Comparison of ENCODE assay signal across 8 cellular contexts in genomic region chr14:21071225-21072041, GRCh38. TPM values are rescaled to one million over a fixed set of nuclear protein-coding genes. Genes with fewer than 3 reads are reported as not detected.
A peak's percentile ranks its signal among the peaks of the same experiment; 100 is the strongest.
DNase-seq lines count a peak whose midpoint lies in the region; ATAC-seq, FAIRE-seq and TF ChIP-seq lines count a peak whose summit lies in the region.

No MANE protein-coding gene starts in this region.

- BruUV-seq in K562 (replicated peaks; lab: Mats Ljungman, UMichigan), result no TSS peak

- CTCF ChIA-PET in GM10248 (lab: Yijun Ruan, JAX), result interaction anchor here (0.8 to 6.6 kb wide), 19 partner anchors 9 to 439 kb away, joined by 3 to 80 read pairs (median 6); partner anchors contain the start of genes TMEM253 and ZNF219
- CTCF ChIA-PET in K562 (lab: Yijun Ruan, JAX; ENCODE audit: low intra/inter-chr PET ratio), result interaction anchor here (1.9 kb wide), 1 partner anchor 21 kb away, joined by 10 read pairs; no protein-coding TSS in a partner anchor

- peak overlapping the region in 1 of 2 experiments; percentile 91; a peak in 2 of 4 replicates for H3K9ac ChIP-seq in K562 (ENCODE audit: insufficient read depth in 1 of 2, low read depth in 2 of 2, low read length in 2 of 2)

- intact Hi-C loops in K562 (cut with micrococcal nuclease) (no loop called here), prostate gland (cut with DNase I) (loop anchor here (2.0 kb wide), 1 partner anchor 33 kb away; no protein-coding TSS in a partner anchor)

- peaks cover 6% of the 10 kb centered on the region; the same call in 1 of the 2 replicates for H3K36me3 ChIP-seq in HAP-1 (replicated peaks)
- H3K36me3 ChIP-seq in MG63, result no peaks in the 10 kb centered on the region; the same call in 1 of the 2 replicates
- H3K36me3 ChIP-seq in K562 (ENCODE audit: control insufficient read depth, insufficient read depth, low read length), result no peaks in the 10 kb centered on the region
- H3K36me3 ChIP-seq in prostate gland, result no peaks in the 10 kb centered on the region

- DNase-seq in GM10248 (ENCODE audit: extremely low spot score) (peak; percentile 88), HAP-1 (ENCODE audit: low spot score in 2 of 2) (peak; percentile 50 to 83), MG63 (peak; percentile 90), SHP77 (lab: John Stamatoyannopoulos, UW) (peak; percentile 93 to 94), K562 (ENCODE audit: extremely low read depth in 1 of 4, low spot score in 3 of 4) (peak; percentile 58 to 76 (median 62)), hypothalamus (lab: John Stamatoyannopoulos, UW) (peak in 50 of 51 donors; percentile 28 to 88 (median 70)), prostate gland (ENCODE audit: low spot score) (peak; percentile 48)

- TF ChIP-seq EP300 in K562 (IDR thresholded peaks at IDR 0.05; ENCODE audit: low read length), result no peak

- WGBS in K562 (ENCODE audit: insufficient coverage, low coverage, missing lambda C conversion rate), result 16% methylated on average over 8 of the region's 37 CpGs
- WGBS in prostate gland, result 2% methylated on average over 37 of the region's 37 CpGs

- in situ Hi-C loops in HAP-1 (cut with MboI; ENCODE audit: low sequenced_read_pairs), result no loop called here
- in situ Hi-C loops in K562 (cut with MboI), result no loop called here

- H3K4me2 ChIP-seq in K562 (ENCODE audit: insufficient read depth, low read length), result peak overlapping the region; percentile 72

- POLR2A ChIA-PET in GM10248 (lab: Yijun Ruan, JAX), result interaction anchor here (1.2 kb wide), 1 partner anchor 30 kb away, joined by 4 read pairs; the partner anchor contains the start of gene TMEM253
- POLR2A ChIA-PET in K562 (lab: Yijun Ruan, JAX), result interaction anchor here (0.7 to 2.0 kb wide), 9 partner anchors 8 to 121 kb away, joined by 3 to 6 read pairs (median 4); no protein-coding TSS in a partner anchor

- FAIRE-seq in K562 (lab: Jason Lieb, UNC), result no peak

- no peaks in the 10 kb centered on the region for H4K20me1 ChIP-seq in K562 (replicated peaks; ENCODE audit: control insufficient read depth, insufficient read depth, low read length)

- no peak for TF ChIP-seq RAD21 in K562 (CRISPR knock-in tag; conservative IDR thresholded peaks at IDR 0.05 in 1 of 2, IDR thresholded peaks at IDR 0.05 in 1 of 2)

- H3K27me3 ChIP-seq in HAP-1 (ENCODE audit: low read depth), result peaks cover 3% of the 10 kb centered on the region
- H3K27me3 ChIP-seq in MG63, result no peaks in the 10 kb centered on the region
- no peaks in the 10 kb centered on the region for H3K27me3 ChIP-seq in K562 (ENCODE audit: control insufficient read depth in 2 of 2, insufficient read depth in 2 of 2, low read length in 2 of 2)
- H3K27me3 ChIP-seq in prostate gland (replicated peaks; ENCODE audit: insufficient read depth), result no peaks in the 10 kb centered on the region

- peaks cover 5% of the 10 kb centered on the region for H3K4me1 ChIP-seq in HAP-1
- H3K4me1 ChIP-seq in K562 (replicated peaks in 1 of 2; ENCODE audit: control insufficient read depth in 2 of 2, insufficient read depth in 2 of 2, low read length in 2 of 2), result peaks cover 2 to 41% of the 10 kb centered on the region in 2 experiments; a peak in 3 of 5 replicates
- peaks cover 15% of the 10 kb centered on the region for H3K4me1 ChIP-seq in prostate gland (replicated peaks)

- peak; percentile 72 for ATAC-seq in K562
- ATAC-seq in HG03025 (IDR thresholded peaks at IDR 0.05; ENCODE audit: low FRiP score, unreplicated experiment), result no peak

- no peak for TF ChIP-seq POLR2A in K562 (conservative IDR thresholded peaks at IDR 0.05)
- no peak for TF ChIP-seq POLR2A in prostate gland (IDR thresholded peaks at IDR 0.05)

- no peaks in the 10 kb centered on the region for H3K9me1 ChIP-seq in K562 (ENCODE audit: control insufficient read depth, insufficient read depth, low read length)

- no peaks in the 10 kb centered on the region; the same call in 2 of the 3 replicates for H3K79me2 ChIP-seq in K562 (ENCODE audit: control insufficient read depth, insufficient read depth, low read length)

- H2AFZ ChIP-seq in K562 (ENCODE audit: low read depth, low read length), result peak overlapping the region; percentile 60

- TF ChIP-seq CTCF in GM10248 (IDR thresholded peaks at IDR 0.05; ENCODE audit: control extremely low read depth, extremely low read depth, low read depth, missing control alignments), result no peak
- TF ChIP-seq CTCF in K562 (IDR thresholded peaks at IDR 0.05 in 2 of 3, conservative IDR thresholded peaks at IDR 0.05 in 1 of 3; ENCODE audit: insufficient read depth in 2 of 3, low read depth in 1 of 3, low read length in 3 of 3), result no peak
- TF ChIP-seq CTCF in prostate gland (IDR thresholded peaks at IDR 0.05), result peak in 1 of 4 experiments; percentile 4

- H3K9me3 ChIP-seq in HAP-1 (no peaks in the 10 kb centered on the region), MG63 (no peaks in the 10 kb centered on the region), K562 (replicated peaks; ENCODE audit: control insufficient read depth, insufficient read depth, low read depth, low read length) (no peaks in the 10 kb centered on the region), prostate gland (no peaks in the 10 kb centered on the region)

- H3K4me3 ChIP-seq in HAP-1 (peak overlapping the region; percentile 53), MG63 (peak overlapping the region; percentile 60), K562 (0 out of 2 replicates have a peak overlapping the region, but pooled peaks have one; percentile 13), prostate gland (peak overlapping the region; percentile 51 to 62)

- no peak overlapping the region; the same call in 2 of the 3 replicates for H3K27ac ChIP-seq in K562 (ENCODE audit: extremely low read depth, low read depth, low read length)
- peak overlapping the region; percentile 77 to 79 for H3K27ac ChIP-seq in prostate gland

RNA-seq across cellular contexts. Expression of gene ARHGEF40, which starts 1.3 kb away (rescaled TPM):
- total RNA-seq in MG63 (2014; rRNA removed; shearing (Covaris generic); ENCODE audit: low replicate concordance), result 9.1 and 10.0 TPM in 2 replicates
- total RNA-seq in K562 (2011; cell fraction: chromatin; rRNA removed; ENCODE audit: low replicate concordance), result 6.3 and 19.5 TPM in 2 replicates
- 8.9 and 9.8 TPM in 2 replicates for total RNA-seq in K562 (2011; cell fraction: nucleolus; rRNA removed)
- 7.5 and 9.5 TPM in 2 replicates for total RNA-seq in K562 (2011; cell fraction: nucleoplasm; rRNA removed)
- total RNA-seq in K562 (2014; rRNA removed), result 3.9 and 4.0 TPM in 2 replicates
- total RNA-seq in K562 (2014; rRNA removed; fragmentation: Illumina TruSeq; extraction: Trizol), result 2.3 and 2.9 TPM in 2 replicates
- 3.3 and 3.7 TPM in 2 replicates for total RNA-seq in K562 (2015; rRNA removed; fragmentation: Illumina TruSeq; extraction: Trizol)
- total RNA-seq in K562 (2021), result 4.6 and 6.3 TPM in 2 replicates
- polyA plus RNA-seq in K562 (2011; rRNA removed), result 3.8 and 4.0 TPM in 2 replicates
- polyA plus RNA-seq in K562 (2011; cell fraction: cytosol; rRNA removed), result 5.6 and 9.9 TPM in 2 replicates
- 18.5 and 28.6 TPM in 2 replicates for polyA plus RNA-seq in K562 (2011; cell fraction: nucleus; rRNA removed)
- polyA plus RNA-seq in K562 (2012), result 3.6 and 7.8 TPM in 2 replicates
- 4.6 and 5.0 TPM in 2 replicates for polyA plus RNA-seq in K562 (2014; fragmentation: Illumina TruSeq; extraction: Trizol)
- polyA plus RNA-seq in K562 (2014; fragmentation: Nextera tagmentation; extraction: Ambion mirVana), result under 1 TPM; 0.42 to 0.55 TPM
- 4.6 and 4.7 TPM in 2 replicates for polyA plus RNA-seq in K562 (2014; rRNA removed)
- 2.2 and 3.0 TPM in 2 replicates for polyA minus RNA-seq in K562 (2011; rRNA and poly(A)+ RNA removed)
- 1.8 and 2.2 TPM in 2 replicates for polyA minus RNA-seq in K562 (2011; cell fraction: cytosol; rRNA and poly(A)+ RNA removed)
- polyA minus RNA-seq in K562 (2011; cell fraction: nucleus; rRNA and poly(A)+ RNA removed), result 3.9 and 4.0 TPM in 2 replicates
- total RNA-seq in prostate gland, result 10 to 100 TPM; 12.4 to 37.7 TPM

RNA-seq across cellular contexts. Expression of gene RNASE8, which starts 13.8 kb away (rescaled TPM):
- not detected in 2 replicates for total RNA-seq in MG63 (2014; rRNA removed; shearing (Covaris generic); ENCODE audit: low replicate concordance)
- not detected in 2 replicates for total RNA-seq in K562 (2011; cell fraction: chromatin; rRNA removed; ENCODE audit: low replicate concordance)
- total RNA-seq in K562 (2011; cell fraction: nucleolus; rRNA removed), result not detected in 2 replicates
- not detected in 2 replicates for total RNA-seq in K562 (2011; cell fraction: nucleoplasm; rRNA removed)
- not detected in 2 replicates for total RNA-seq in K562 (2014; rRNA removed)
- not detected in 2 replicates for total RNA-seq in K562 (2014; rRNA removed; fragmentation: Illumina TruSeq; extraction: Trizol)
- not detected in 2 replicates for total RNA-seq in K562 (2015; rRNA removed; fragmentation: Illumina TruSeq; extraction: Trizol)
- total RNA-seq in K562 (2021), result not detected in 2 replicates
- polyA plus RNA-seq in K562 (2011; rRNA removed), result not detected in 2 replicates
- polyA plus RNA-seq in K562 (2011; cell fraction: cytosol; rRNA removed), result not detected in 2 replicates
- not detected in 2 replicates for polyA plus RNA-seq in K562 (2011; cell fraction: nucleus; rRNA removed)
- not detected in 2 replicates for polyA plus RNA-seq in K562 (2012)
- polyA plus RNA-seq in K562 (2014; fragmentation: Illumina TruSeq; extraction: Trizol), result not detected in 2 replicates
- not detected for polyA plus RNA-seq in K562 (2014; fragmentation: Nextera tagmentation; extraction: Ambion mirVana)
- polyA plus RNA-seq in K562 (2014; rRNA removed), result not detected in 2 replicates
- polyA minus RNA-seq in K562 (2011; rRNA and poly(A)+ RNA removed), result not detected in 2 replicates
- polyA minus RNA-seq in K562 (2011; cell fraction: cytosol; rRNA and poly(A)+ RNA removed), result not detected in 2 replicates
- polyA minus RNA-seq in K562 (2011; cell fraction: nucleus; rRNA and poly(A)+ RNA removed), result not detected in 2 replicates
- total RNA-seq in prostate gland, result not detected

RNA-seq across cellular contexts. Expression of gene ZNF219, which starts 27.0 kb away (rescaled TPM):
- 14.4 and 33.3 TPM in 2 replicates for total RNA-seq in MG63 (2014; rRNA removed; shearing (Covaris generic); ENCODE audit: low replicate concordance)
- total RNA-seq in K562 (2011; cell fraction: chromatin; rRNA removed; ENCODE audit: low replicate concordance), result 10.9 and 15.3 TPM in 2 replicates
- total RNA-seq in K562 (2011; cell fraction: nucleolus; rRNA removed), result 9.5 TPM in 2 replicates
- 10.8 and 13.2 TPM in 2 replicates for total RNA-seq in K562 (2011; cell fraction: nucleoplasm; rRNA removed)
- 3.7 and 6.4 TPM in 2 replicates for total RNA-seq in K562 (2014; rRNA removed)
- total RNA-seq in K562 (2014; rRNA removed; fragmentation: Illumina TruSeq; extraction: Trizol), result 2.2 and 2.6 TPM in 2 replicates
- 4.1 and 4.3 TPM in 2 replicates for total RNA-seq in K562 (2015; rRNA removed; fragmentation: Illumina TruSeq; extraction: Trizol)
- total RNA-seq in K562 (2021), result 9.3 and 10.6 TPM in 2 replicates
- polyA plus RNA-seq in K562 (2011; rRNA removed), result 1.9 and 2.8 TPM in 2 replicates
- 2.7 and 15.0 TPM in 2 replicates for polyA plus RNA-seq in K562 (2011; cell fraction: cytosol; rRNA removed)
- polyA plus RNA-seq in K562 (2011; cell fraction: nucleus; rRNA removed), result 12.7 and 34.2 TPM in 2 replicates
- polyA plus RNA-seq in K562 (2012), result 5.6 and 6.2 TPM in 2 replicates
- polyA plus RNA-seq in K562 (2014; fragmentation: Illumina TruSeq; extraction: Trizol), result 2.6 and 3.1 TPM in 2 replicates
- under 1 TPM; 0.29 to 0.53 TPM for polyA plus RNA-seq in K562 (2014; fragmentation: Nextera tagmentation; extraction: Ambion mirVana)
- 7.7 and 7.8 TPM in 2 replicates for polyA plus RNA-seq in K562 (2014; rRNA removed)
- 2.0 and 3.0 TPM in 2 replicates for polyA minus RNA-seq in K562 (2011; rRNA and poly(A)+ RNA removed)
- polyA minus RNA-seq in K562 (2011; cell fraction: cytosol; rRNA and poly(A)+ RNA removed), result 2.1 and 3.3 TPM in 2 replicates
- 5.0 and 9.7 TPM in 2 replicates for polyA minus RNA-seq in K562 (2011; cell fraction: nucleus; rRNA and poly(A)+ RNA removed)
- 10 to 100 TPM; 56.8 to 89.8 TPM for total RNA-seq in prostate gland

RNA-seq across cellular contexts. Expression of gene RNASE7, which starts 29.3 kb away (rescaled TPM):
- not detected in 2 replicates for total RNA-seq in MG63 (2014; rRNA removed; shearing (Covaris generic); ENCODE audit: low replicate concordance)
- total RNA-seq in K562 (2011; cell fraction: chromatin; rRNA removed; ENCODE audit: low replicate concordance), result not detected in 2 replicates
- total RNA-seq in K562 (2011; cell fraction: nucleolus; rRNA removed), result not detected in 2 replicates
- total RNA-seq in K562 (2011; cell fraction: nucleoplasm; rRNA removed), result not detected in 2 replicates
- not detected in 2 replicates for total RNA-seq in K562 (2014; rRNA removed)
- total RNA-seq in K562 (2014; rRNA removed; fragmentation: Illumina TruSeq; extraction: Trizol), result not detected in 2 replicates
- not detected in 2 replicates for total RNA-seq in K562 (2015; rRNA removed; fragmentation: Illumina TruSeq; extraction: Trizol)
- not detected in 2 replicates for total RNA-seq in K562 (2021)
- not detected in 2 replicates for polyA plus RNA-seq in K562 (2011; rRNA removed)
- not detected in 2 replicates for polyA plus RNA-seq in K562 (2011; cell fraction: cytosol; rRNA removed)
- polyA plus RNA-seq in K562 (2011; cell fraction: nucleus; rRNA removed), result not detected in 2 replicates
- polyA plus RNA-seq in K562 (2012), result not detected in 2 replicates
- polyA plus RNA-seq in K562 (2014; fragmentation: Illumina TruSeq; extraction: Trizol), result not detected in 2 replicates
- polyA plus RNA-seq in K562 (2014; fragmentation: Nextera tagmentation; extraction: Ambion mirVana), result not detected
- polyA plus RNA-seq in K562 (2014; rRNA removed), result not detected in 2 replicates
- not detected in 2 replicates for polyA minus RNA-seq in K562 (2011; rRNA and poly(A)+ RNA removed)
- not detected in 2 replicates for polyA minus RNA-seq in K562 (2011; cell fraction: cytosol; rRNA and poly(A)+ RNA removed)
- not detected in 2 replicates for polyA minus RNA-seq in K562 (2011; cell fraction: nucleus; rRNA and poly(A)+ RNA removed)
- under 1 TPM in 1 of 2 donors, not detected in 1; 0.74 TPM for total RNA-seq in prostate gland

RNA-seq across cellular contexts. Expression of gene TMEM253, which starts 29.4 kb away (rescaled TPM):
- not detected in 2 replicates for total RNA-seq in MG63 (2014; rRNA removed; shearing (Covaris generic); ENCODE audit: low replicate concordance)
- 0.25 TPM in 1 of 2 replicates, not detected in the other for total RNA-seq in K562 (2011; cell fraction: chromatin; rRNA removed; ENCODE audit: low replicate concordance)
- total RNA-seq in K562 (2011; cell fraction: nucleolus; rRNA removed), result 0.33 TPM in 1 of 2 replicates, not detected in the other
- total RNA-seq in K562 (2011; cell fraction: nucleoplasm; rRNA removed), result 0.29 TPM in 1 of 2 replicates, not detected in the other
- 0.24 and 0.27 TPM in 2 replicates for total RNA-seq in K562 (2014; rRNA removed)
- total RNA-seq in K562 (2014; rRNA removed; fragmentation: Illumina TruSeq; extraction: Trizol), result 0.11 and 0.13 TPM in 2 replicates
- not detected in 2 replicates for total RNA-seq in K562 (2015; rRNA removed; fragmentation: Illumina TruSeq; extraction: Trizol)
- total RNA-seq in K562 (2021), result 0.18 and 0.20 TPM in 2 replicates
- 0.07 TPM in 1 of 2 replicates, not detected in the other for polyA plus RNA-seq in K562 (2011; rRNA removed)
- polyA plus RNA-seq in K562 (2011; cell fraction: cytosol; rRNA removed), result 0.13 TPM in 1 of 2 replicates, not detected in the other
- polyA plus RNA-seq in K562 (2011; cell fraction: nucleus; rRNA removed), result 0.13 and 0.46 TPM in 2 replicates
- polyA plus RNA-seq in K562 (2012), result 0.18 and 0.29 TPM in 2 replicates
- 0.21 and 0.45 TPM in 2 replicates for polyA plus RNA-seq in K562 (2014; fragmentation: Illumina TruSeq; extraction: Trizol)
- polyA plus RNA-seq in K562 (2014; fragmentation: Nextera tagmentation; extraction: Ambion mirVana), result under 1 TPM; 0.25 to 0.61 TPM
- polyA plus RNA-seq in K562 (2014; rRNA removed), result 0.23 TPM in 1 of 2 replicates, not detected in the other
- 0.15 TPM in 1 of 2 replicates, not detected in the other for polyA minus RNA-seq in K562 (2011; rRNA and poly(A)+ RNA removed)
- not detected in 2 replicates for polyA minus RNA-seq in K562 (2011; cell fraction: cytosol; rRNA and poly(A)+ RNA removed)
- polyA minus RNA-seq in K562 (2011; cell fraction: nucleus; rRNA and poly(A)+ RNA removed), result 0.22 and 0.27 TPM in 2 replicates
- not detected for total RNA-seq in prostate gland
